ENCODE assay signal across 18 cellular contexts in the genomic region with DNA sequence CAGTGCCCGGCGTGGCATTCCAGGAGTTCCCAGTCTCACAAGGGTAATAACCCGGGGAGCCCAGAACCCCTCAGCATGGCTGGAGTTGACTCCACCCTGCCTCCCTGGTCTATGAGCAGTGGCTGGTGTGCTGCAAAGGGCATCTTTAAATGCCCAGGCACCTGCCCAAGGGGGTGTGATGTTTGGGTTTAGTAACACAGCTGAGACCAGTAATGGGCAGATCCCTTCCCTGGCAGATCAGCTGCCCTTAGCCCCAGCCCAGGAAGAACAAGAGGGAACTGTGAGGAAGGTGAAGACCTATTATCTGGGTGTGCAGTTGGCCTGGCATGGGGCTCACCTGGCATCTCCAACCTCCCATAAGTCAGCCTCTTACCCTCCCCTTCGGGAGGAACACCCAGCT. TPM values are rescaled to one million over a fixed set of nuclear protein-coding genes. Genes with fewer than 3 reads are reported as not detected.
DNase-seq lines count a peak whose midpoint lies in the region; ATAC-seq and TF ChIP-seq lines count a peak whose summit lies in the region.
"Had no signal": no experiment of that assay in that cellular context is flagged by ENCODE, and none has a peak within 500 bp of the region (broad histone marks: within the 10 kb centered on the region; RNA-seq: fewer than 3 reads in every experiment).

No MANE protein-coding gene starts in this region.

- H3K36me3 ChIP-seq in HUES48 (ENCODE audit: control insufficient read depth, insufficient read depth, low read length): peaks cover 67% of the 10 kb centered on the region

- H3K27ac ChIP-seq in HUES48 (ENCODE audit: low read depth, low read length) (peak overlapping the region; percentile 78), dorsolateral prefrontal cortex (no peak overlapping the region)
- H3K27ac ChIP-seq: 22Rv1, A549, BLaER1 had no signal

- peaks cover 9% of the 10 kb centered on the region for H3K4me1 ChIP-seq in HUES48 (ENCODE audit: control insufficient read depth, insufficient read depth, low read length)
- H3K4me1 ChIP-seq: A549 had no signal

- H3K4me3 Mint-ChIP-seq in activated T-cell treated with anti-CD3 and anti-CD28 coated beads, Interleukin-2, amount 50 U/mL, for 24 hours: no peak overlapping the region
- H3K4me3 Mint-ChIP-seq in activated T-cell treated with anti-CD3 and anti-CD28 coated beads, Interleukin-2, amount 50 U/mL, for 4 hours: no peak overlapping the region
- H3K4me3 Mint-ChIP-seq in chondrocyte (ENCODE audit: unreplicated experiment): no peak overlapping the region
- H3K4me3 Mint-ChIP-seq in stimulated activated effector memory CD8-positive, alpha-beta T cell treated with anti-CD3 and anti-CD28 coated beads, Interleukin-12 subunit alpha, Interleukin-12 subunit beta, amount 100 ng/mL, for 72 hours: no peak overlapping the region
- H3K4me3 Mint-ChIP-seq: CD14-positive monocyte had no signal

- peaks cover 26% of the 10 kb centered on the region for H3K4me1 Mint-ChIP-seq in activated T-cell treated with anti-CD3 and anti-CD28 coated beads, Interleukin-2, amount 50 U/mL, for 24 hours (ENCODE audit: low read depth)
- peaks cover 6% of the 10 kb centered on the region for H3K4me1 Mint-ChIP-seq in activated T-cell treated with anti-CD3 and anti-CD28 coated beads, Interleukin-2, amount 50 U/mL, for 4 hours (ENCODE audit: low read depth)
- H3K4me1 Mint-ChIP-seq in chondrocyte (ENCODE audit: low read depth): peaks cover 6% of the 10 kb centered on the region
- peaks cover 30% of the 10 kb centered on the region for H3K4me1 Mint-ChIP-seq in stimulated activated effector memory CD8-positive, alpha-beta T cell treated with anti-CD3 and anti-CD28 coated beads, Interleukin-12 subunit alpha, Interleukin-12 subunit beta, amount 100 ng/mL, for 72 hours

- H3K36me3 Mint-ChIP-seq in activated T-cell treated with anti-CD3 and anti-CD28 coated beads, Interleukin-2, amount 50 U/mL, for 24 hours (ENCODE audit: low read depth): peaks cover 96% of the 10 kb centered on the region
- peaks cover 51% of the 10 kb centered on the region for H3K36me3 Mint-ChIP-seq in activated T-cell treated with anti-CD3 and anti-CD28 coated beads, Interleukin-2, amount 50 U/mL, for 4 hours (ENCODE audit: insufficient read depth)
- peaks cover 28% of the 10 kb centered on the region for H3K36me3 Mint-ChIP-seq in chondrocyte (ENCODE audit: low read depth)
- peaks cover 70% of the 10 kb centered on the region for H3K36me3 Mint-ChIP-seq in stimulated activated effector memory CD8-positive, alpha-beta T cell treated with anti-CD3 and anti-CD28 coated beads, Interleukin-12 subunit alpha, Interleukin-12 subunit beta, amount 100 ng/mL, for 72 hours

- no peak for TF ChIP-seq CTCF in chondrocyte (IDR thresholded peaks at IDR 0.05)
- TF ChIP-seq CTCF in dorsolateral prefrontal cortex (IDR thresholded peaks at IDR 0.05 in 54 of 56, conservative IDR thresholded peaks at IDR 0.05 in 2 of 56; ENCODE audit: low read depth in 1 of 56, partially characterized antibody in 56 of 56): no peak

- H3K27ac Mint-ChIP-seq in activated T-cell treated with anti-CD3 and anti-CD28 coated beads, Interleukin-2, amount 50 U/mL, for 24 hours: peak overlapping the region; percentile 41
- H3K27ac Mint-ChIP-seq in chondrocyte (ENCODE audit: unreplicated experiment): no peak overlapping the region
- peak overlapping the region; percentile 61 for H3K27ac Mint-ChIP-seq in stimulated activated effector memory CD8-positive, alpha-beta T cell treated with anti-CD3 and anti-CD28 coated beads, Interleukin-12 subunit alpha, Interleukin-12 subunit beta, amount 100 ng/mL, for 72 hours
- H3K27ac Mint-ChIP-seq: CD14-positive monocyte had no signal

- no peaks in the 10 kb centered on the region for H3K27me3 Mint-ChIP-seq in activated T-cell treated with anti-CD3 and anti-CD28 coated beads, Interleukin-2, amount 50 U/mL, for 24 hours
- no peaks in the 10 kb centered on the region for H3K27me3 Mint-ChIP-seq in activated T-cell treated with anti-CD3 and anti-CD28 coated beads, Interleukin-2, amount 50 U/mL, for 4 hours (ENCODE audit: low read depth)
- no peaks in the 10 kb centered on the region for H3K27me3 Mint-ChIP-seq in chondrocyte (ENCODE audit: low read depth)
- H3K27me3 Mint-ChIP-seq: CD8-positive, alpha-beta memory T cell had no signal

- ATAC-seq in activated T-cell treated with anti-CD3 and anti-CD28 coated beads, Interleukin-2, amount 50 U/mL, for 4 hours: no peak
- no peak for ATAC-seq in stimulated activated effector memory CD8-positive, alpha-beta T cell treated with anti-CD3 and anti-CD28 coated beads, Interleukin-12 subunit alpha, Interleukin-12 subunit beta, amount 100 ng/mL, for 72 hours
- ATAC-seq: A549, GM12878 had no signal

- no peak for DNase-seq in activated T-cell treated with anti-CD3 and anti-CD28 coated beads, Interleukin-2, amount 50 U/mL, for 24 hours
- DNase-seq in activated T-cell treated with anti-CD3 and anti-CD28 coated beads, Interleukin-2, amount 50 U/mL, for 4 hours: no peak
- DNase-seq in chondrocyte (ENCODE audit: low spot score) (peak; percentile 65), NCI-H1930 (lab: John Stamatoyannopoulos, UW) (no peak), dorsolateral prefrontal cortex (no peak)
- no peak for DNase-seq in stimulated activated effector memory CD8-positive, alpha-beta T cell treated with anti-CD3 and anti-CD28 coated beads, Interleukin-12 subunit alpha, Interleukin-12 subunit beta, amount 100 ng/mL, for 72 hours (ENCODE audit: low spot score in 2 of 2)
- DNase-seq: CD8-positive, alpha-beta memory T cell; COR-L47; DMS 273 treated with DMSO at 0.1 percent for 48 hours; DMS53; EL; HCEC 1CT had no signal

- H3K9me3 ChIP-seq in HUES48 (ENCODE audit: control insufficient read depth, insufficient read depth, low read length): no peaks in the 10 kb centered on the region
- H3K9me3 ChIP-seq: A549, BLaER1 had no signal

- H3K4me3 ChIP-seq in HUES48 (ENCODE audit: low read depth, low read length) (no peak overlapping the region), dorsolateral prefrontal cortex (no peak overlapping the region)
- H3K4me3 ChIP-seq: A549, BLaER1, GM12878 had no signal

- no peak overlapping the region for H3K9ac ChIP-seq in HUES48 (ENCODE audit: low read depth, low read length)
- H3K9ac ChIP-seq: BLaER1 had no signal

- intact Hi-C loops in dorsolateral prefrontal cortex (cut with DNase I): loop anchor here in 1 of 2 donors (5.0 kb wide), 1 partner anchor 37 kb away; a partner anchor contains a TSS

- no peaks in the 10 kb centered on the region for H3K9me3 Mint-ChIP-seq in activated T-cell treated with anti-CD3 and anti-CD28 coated beads, Interleukin-2, amount 50 U/mL, for 24 hours
- no peaks in the 10 kb centered on the region for H3K9me3 Mint-ChIP-seq in activated T-cell treated with anti-CD3 and anti-CD28 coated beads, Interleukin-2, amount 50 U/mL, for 4 hours
- no peaks in the 10 kb centered on the region for H3K9me3 Mint-ChIP-seq in chondrocyte (ENCODE audit: low read depth)
- H3K9me3 Mint-ChIP-seq in stimulated activated effector memory CD8-positive, alpha-beta T cell treated with anti-CD3 and anti-CD28 coated beads, Interleukin-12 subunit alpha, Interleukin-12 subunit beta, amount 100 ng/mL, for 72 hours: no peaks in the 10 kb centered on the region
- H3K9me3 Mint-ChIP-seq: CD8-positive, alpha-beta memory T cell had no signal

- H3K27me3 ChIP-seq in HUES48 (ENCODE audit: control insufficient read depth, insufficient read depth, low read length) (no peaks in the 10 kb centered on the region), dorsolateral prefrontal cortex (no peaks in the 10 kb centered on the region)
- H3K27me3 ChIP-seq: BLaER1 had no signal

RNA-seq across cellular contexts. Expression of a gene that starts 35.9 kb away (rescaled TPM):
- 100 to 1,000 TPM; 145 to 156 (median 146) TPM for total RNA-seq in activated T-cell treated with anti-CD3 and anti-CD28 coated beads, Interleukin-2, amount 50 U/mL, for 4 hours
- total RNA-seq in chondrocyte: 16.2 to 20.2 TPM (median 18.6 TPM) in 3 replicates
- total RNA-seq in dorsolateral prefrontal cortex: 10 to 100 TPM; 29.7 to 64.7 (median 41.5) TPM
